ENCODE assay signal across 29 cellular contexts in genomic region chr4:16160457-16160856, GRCh38.
"Had no signal": no experiment of that assay in that cellular context is flagged by ENCODE, and none has a peak within 500 bp of the region (broad histone marks: within the 10 kb centered on the region; RNA-seq: fewer than 3 reads in every experiment).

No MANE protein-coding gene starts in this region.

- H3K27ac ChIP-seq: adrenal gland, breast epithelium, RWPE1, SJSA1, VCaP had no signal

- H3K36me3 ChIP-seq: breast epithelium, SJSA1 had no signal

- H3K27me3 ChIP-seq: adrenal gland, breast epithelium, SJSA1 had no signal

- H3K4me1 ChIP-seq: breast epithelium, SJSA1 had no signal

- H3K9me3 ChIP-seq: adrenal gland, breast epithelium, SJSA1 had no signal

- H3K4me3 ChIP-seq: adrenal gland, breast epithelium, SJSA1 had no signal

- DNase-seq: activated CD4-positive, alpha-beta memory T cell treated with anti-CD3 and anti-CD28 coated beads, Interleukin-2, amount 10 ng/mL, durations not matched to agents 7 days and 5 days; activated CD4-positive, alpha-beta T cell treated with anti-CD3 and anti-CD28 coated beads, Interleukin-2, amount 10 ng/mL, durations not matched to agents 7 days and 5 days; activated CD4-positive, CD25-positive, alpha-beta regulatory T cell; activated naive CD4-positive, alpha-beta T cell treated with anti-CD3 and anti-CD28 coated beads, Interleukin-2, amount 50 U/mL, for 16 hours; activated naive CD8-positive, alpha-beta T cell treated with anti-CD3 and anti-CD28 coated beads, Interleukin-2, amount 10 ng/mL, durations not matched to agents 7 days and 5 days; activated T-cell treated with anti-CD3 and anti-CD28 coated beads for 4 hours; activated T-cell treated with anti-CD3 and anti-CD28 coated beads, Interleukin-2, amount 50 U/mL, for 72 hours; adrenal gland; aorta; central memory CD4-positive, alpha-beta T cell; IMR-90; KG1; NCI-H1092; NCI-H1417 treated with DMSO at 0.1 percent for 48 hours; NCI-H1694; NCI-H2029; NCI-H2107; NCI-H2171 treated with DMSO at 0.1 percent for 48 hours; NCI-H226; NCI-H510A; NCI-H526 treated with DMSO at 0.1 percent for 48 hours; NCI-H82; SHP77 had no signal

- ATAC-seq: activated T-cell treated with anti-CD3 and anti-CD28 coated beads, Interleukin-2, amount 50 U/mL, for 72 hours; Panc1; SK-N-SH treated with all-trans-retinoic acid at 6 μM for 48 hours had no signal
